8 cellular contexts compared by ENCODE assay signal in the genomic region with DNA sequence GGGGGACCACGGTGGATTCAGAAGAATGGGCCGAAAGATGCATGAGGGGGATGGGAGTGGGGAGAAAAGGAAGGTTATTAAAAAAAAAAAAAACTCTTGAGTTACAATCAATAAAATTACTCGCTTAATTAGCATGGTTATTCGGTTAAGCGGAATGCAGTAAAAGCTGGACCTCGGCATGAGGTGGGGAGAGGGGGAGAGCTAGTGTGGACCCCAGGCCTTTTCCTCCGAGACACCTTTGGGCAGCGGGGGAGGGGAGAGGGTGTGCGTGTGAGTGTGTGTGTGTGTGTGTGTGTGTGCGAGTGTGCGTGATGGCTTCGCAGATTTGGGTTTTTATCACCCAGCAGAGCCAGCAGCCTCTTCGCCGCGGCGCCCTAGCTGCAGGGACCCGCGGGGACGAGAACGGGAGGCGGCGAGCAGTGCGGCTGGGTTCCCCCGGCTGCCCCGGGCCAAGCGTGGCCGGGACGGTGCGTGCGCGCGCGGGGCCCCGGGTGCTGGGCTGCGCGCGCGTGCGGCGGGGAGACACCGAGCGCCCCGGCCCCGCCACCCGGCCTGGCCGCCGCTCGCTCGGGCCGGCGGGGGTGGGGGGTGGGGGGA. TPM values are rescaled to one million over a fixed set of nuclear protein-coding genes. Genes with fewer than 3 reads are reported as not detected.
DNase-seq lines count a peak whose midpoint lies in the region; ATAC-seq and TF ChIP-seq lines count a peak whose summit lies in the region.

No MANE protein-coding gene starts in this region.

- peak overlapping the region; percentile 13 for H3K4me2 ChIP-seq in H9 (ENCODE audit: insufficient read depth, insufficient read length, low read length)

- H3K36me3 Mint-ChIP-seq in H9 (ENCODE audit: insufficient read depth in 1 of 3, low read depth in 3 of 3): peaks cover 0 to 2% (median 0%) of the 10 kb centered on the region in 3 experiments; a peak in 1 of 7 replicates

- no peak overlapping the region for H4K5ac ChIP-seq in H9 (ENCODE audit: insufficient read length, low read depth, low read length)

- H3K27me3 ChIP-seq in H9 (ENCODE audit: insufficient read depth, low read length): peaks cover 29% of the 10 kb centered on the region; the same call in 1 of the 2 replicates
- no peaks in the 10 kb centered on the region for H3K27me3 ChIP-seq in gastroesophageal sphincter

- no peak overlapping the region for H3T11ph ChIP-seq in H9 (ENCODE audit: low read length)

- H3K9ac ChIP-seq in H9 (ENCODE audit: extremely low read depth, insufficient read length, low read length): no peak overlapping the region

- H3K23ac ChIP-seq in H9 (ENCODE audit: insufficient read length, low read depth, low read length): no peak overlapping the region

- H3K9me3 ChIP-seq in H9 (ENCODE audit: control insufficient read depth, low read depth, low read length) (no peaks in the 10 kb centered on the region), gastroesophageal sphincter (no peaks in the 10 kb centered on the region)

- no peaks in the 10 kb centered on the region for H3K36me3 ChIP-seq in gastroesophageal sphincter

- H3K27ac Mint-ChIP-seq in H9: peak overlapping the region in 1 of 3 experiments; percentile 77; a peak in 1 of 7 replicates

- ATAC-seq in gastroesophageal sphincter (no peak), GM19467 (IDR thresholded peaks at IDR 0.05; ENCODE audit: unreplicated experiment) (no peak), GM21619 (IDR thresholded peaks at IDR 0.05; ENCODE audit: unreplicated experiment) (no peak)

- WGBS in H9 (ENCODE audit: extremely low coverage, insufficient read length, low lambda C conversion rate): no CpG with 5 or more reads among the region's 51 CpGs
- 3% methylated on average over 7 to 10 of the region's 51 CpGs for WGBS in gastroesophageal sphincter (ENCODE audit: low coverage in 1 of 2), 2 donors

- H3K4me3 ChIP-seq in gastroesophageal sphincter (peak overlapping the region; percentile 69 to 70), skin epidermis (peak overlapping the region; percentile 41 to 77 (median 68))

- H2BK120ac ChIP-seq in H9 (ENCODE audit: low read depth, low read length, poor library complexity, severe bottlenecking): no peak overlapping the region

- H3K9me3 Mint-ChIP-seq in H9: peaks cover 0 to 3% of the 10 kb centered on the region in 2 experiments; a peak in 1 of 5 replicates

- no peak overlapping the region for H3K14ac ChIP-seq in H9 (ENCODE audit: insufficient read depth, low read length)

- H3K23me2 ChIP-seq in H9 (ENCODE audit: insufficient read length, low read depth, low read length, poor library complexity, severe bottlenecking): peaks cover 41% of the 10 kb centered on the region

- no peak overlapping the region for H2AK5ac ChIP-seq in H9 (ENCODE audit: insufficient read length, low read length)

- POLR2A ChIA-PET in GM10248 (lab: Yijun Ruan, JAX): no interaction called here

- H2BK5ac ChIP-seq in H9 (ENCODE audit: insufficient read length, low read length): no peak overlapping the region

- H3K79me2 ChIP-seq in H9 (ENCODE audit: insufficient read depth, low read length): no peaks in the 10 kb centered on the region

- no peak overlapping the region for H4K8ac ChIP-seq in H9 (replicated peaks; ENCODE audit: insufficient read length, low read depth, low read length)

- H3K27ac ChIP-seq in H9 (ENCODE audit: insufficient read length, low read depth, low read length) (no peak overlapping the region), VCaP (peak overlapping the region; percentile 99; the same call in 1 of the 2 replicates), gastroesophageal sphincter (peak overlapping the region; percentile 91 to 100 (median 98)), skin epidermis (peak overlapping the region; percentile 60 to 100 (median 96))

- no peak overlapping the region for H2BK20ac ChIP-seq in H9 (ENCODE audit: low read depth, low read length, poor library complexity, severe bottlenecking)

- no peak for TF ChIP-seq EP300 in gastroesophageal sphincter (IDR thresholded peaks at IDR 0.05)

- H3K18ac ChIP-seq in H9 (ENCODE audit: insufficient read length, low read depth, low read length): no peak overlapping the region

- no peak overlapping the region for H3K4ac ChIP-seq in H9 (ENCODE audit: low read depth, low read length)

- no peak for TF ChIP-seq POLR2A in gastroesophageal sphincter (IDR thresholded peaks at IDR 0.05)

- peak overlapping the region; percentile 55 to 89 for H3K4me3 Mint-ChIP-seq in H9

- TF ChIP-seq CTCF in H9 (conservative IDR thresholded peaks at IDR 0.05) (no peak), VCaP (conservative IDR thresholded peaks at IDR 0.05) (no peak), gastroesophageal sphincter (IDR thresholded peaks at IDR 0.05) (no peak), GM10248 (IDR thresholded peaks at IDR 0.05; ENCODE audit: control extremely low read depth, extremely low read depth, low read depth, missing control alignments) (no peak)

- H3K4me1 Mint-ChIP-seq in H9: peaks cover 44 to 61% of the 10 kb centered on the region in 2 experiments

- no peak overlapping the region for H2BK12ac ChIP-seq in H9 (ENCODE audit: insufficient read length, low read depth, low read length)

- peaks cover 3% of the 10 kb centered on the region for H4K20me1 ChIP-seq in H9 (ENCODE audit: control insufficient read depth, insufficient read depth, insufficient read length)

- no peaks in the 10 kb centered on the region for H3K79me1 ChIP-seq in H9 (ENCODE audit: insufficient read depth, low read depth, low read length, poor library complexity, severe bottlenecking)

- CTCF ChIA-PET in GM10248 (lab: Yijun Ruan, JAX): no interaction called here

- H4K91ac ChIP-seq in H9 (ENCODE audit: insufficient read length, low read depth, low read length): no peak overlapping the region

- peaks cover 61% of the 10 kb centered on the region for H3K27me3 Mint-ChIP-seq in H9 (ENCODE audit: low read depth)

- no peak overlapping the region for H2BK15ac ChIP-seq in H9 (ENCODE audit: low read depth, low read length)

- DNase-seq in H9 (no peak), GM10248 (ENCODE audit: extremely low spot score) (no peak)
- no peak for DNase-seq in activated naive CD4-positive, alpha-beta T cell treated with anti-CD3 and anti-CD28 coated beads, Interleukin-2, amount 50 U/mL, for 16 hours

- H3K56ac ChIP-seq in H9 (ENCODE audit: insufficient read length, low read depth, low read length): no peak overlapping the region

- no peak overlapping the region for H2AFZ ChIP-seq in H9 (ENCODE audit: low read length)

- H3K4me1 ChIP-seq in H9 (ENCODE audit: insufficient read depth, low read length): no peaks in the 10 kb centered on the region; the same call in 1 of the 2 replicates
- peaks cover 11 to 58% (median 33%) of the 10 kb centered on the region in 3 donors for H3K4me1 ChIP-seq in gastroesophageal sphincter

RNA-seq across cellular contexts. Expression of gene BAHCC1, which starts 3.7 kb away (rescaled TPM):
- total RNA-seq in H9 (2021) (1.7 and 3.1 TPM in 2 replicates), gastroesophageal sphincter (10 to 100 TPM; 17.5 to 34.3 (median 19.5) TPM)
